Comparison of ENCODE assay signal across 16 cellular contexts in the genomic region with DNA sequence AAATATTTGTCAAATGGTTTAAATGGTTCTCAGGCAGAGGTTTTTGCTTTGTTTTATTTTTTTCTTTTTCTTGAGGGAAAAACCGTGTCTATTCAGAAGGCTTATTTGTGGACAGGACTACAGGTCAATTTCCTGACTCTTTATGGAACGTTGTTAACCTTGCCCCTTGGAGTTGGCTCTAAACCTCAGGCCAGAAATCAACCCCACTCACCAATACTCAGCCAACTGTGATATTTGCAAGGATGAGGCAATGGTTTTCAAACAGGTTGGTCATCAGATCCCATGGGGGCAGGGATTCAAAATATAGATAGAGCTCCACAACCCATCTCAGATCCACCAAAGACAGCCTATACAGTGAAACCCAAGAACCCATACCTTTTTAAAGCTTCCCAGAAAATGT. TPM values are rescaled to one million over a fixed set of nuclear protein-coding genes. Genes with fewer than 3 reads are reported as not detected.
DNase-seq lines count a peak whose midpoint lies in the region; ATAC-seq and TF ChIP-seq lines count a peak whose summit lies in the region.
"Had no signal": no experiment of that assay in that cellular context is flagged by ENCODE, and none has a peak within 500 bp of the region (broad histone marks: within the 10 kb centered on the region; RNA-seq: fewer than 3 reads in every experiment).

No MANE protein-coding gene starts in this region.

- ATAC-seq in RWPE2 (ENCODE audit: low read depth) (no peak), naive B cell (ENCODE audit: low read depth in 2 of 2) (no peak), upper lobe of right lung (no peak), HG03565 (IDR thresholded peaks at IDR 0.05; ENCODE audit: unreplicated experiment) (no peak)
- ATAC-seq: stimulated activated naive CD8-positive, alpha-beta T cell treated with anti-CD3 and anti-CD28 coated beads, Interleukin-15, Interleukin-2, amounts not matched to agents 100 U/mL and 50 U/mL, for 24 hours had no signal

- H3K27me3 ChIP-seq in RWPE2 (ENCODE audit: insufficient read depth, poor library complexity, severe bottlenecking) (no peaks in the 10 kb centered on the region), esophagus muscularis mucosa (peaks cover 0 to 4% (median 0%) of the 10 kb centered on the region in 4 donors), upper lobe of right lung (no peaks in the 10 kb centered on the region)

- peaks cover 66 to 96% (median 87%) of the 10 kb centered on the region in 3 donors for H3K4me1 Mint-ChIP-seq in naive B cell

- intact Hi-C loops in esophagus muscularis mucosa (cut with DNase I) (no loop called here), upper lobe of right lung (cut with DNase I) (no loop called here)

- H3K4me3 ChIP-seq in RWPE2 (ENCODE audit: severe bottlenecking) (no peak overlapping the region), esophagus muscularis mucosa (no peak overlapping the region), upper lobe of right lung (no peak overlapping the region)
- H3K4me3 ChIP-seq: HAP-1 had no signal

- DNase-seq in RWPE2 (ENCODE audit: low spot score) (no peak), esophagus muscularis mucosa (ENCODE audit: extremely low spot score) (no peak), naive B cell (no peak), upper lobe of right lung (no peak), germinal center (ENCODE audit: low spot score) (no peak), NCI-H774 (lab: John Stamatoyannopoulos, UW) (no peak)
- DNase-seq: activated CD4-positive, alpha-beta T cell treated with anti-CD3 and anti-CD28 coated beads for 1 hour; activated naive CD8-positive, alpha-beta T cell treated with anti-CD3 and anti-CD28 coated beads, Interleukin-2, amount 10 ng/mL, durations not matched to agents 7 days and 5 days; Calu3; Karpas-422; NCI-H1092 treated with DMSO at 0.1 percent for 48 hours; NCI-H524; stimulated activated naive CD8-positive, alpha-beta T cell treated with anti-CD3 and anti-CD28 coated beads, Interleukin-15, Interleukin-2, amounts not matched to agents 100 U/mL and 50 U/mL, for 24 hours; T-helper 9 cell had no signal

- H3K9me3 Mint-ChIP-seq in naive B cell: no peaks in the 10 kb centered on the region
- H3K9me3 Mint-ChIP-seq: activated naive CD8-positive, alpha-beta T cell treated with anti-CD3 and anti-CD28 coated beads, Interleukin-2, amount 10 ng/mL, durations not matched to agents 7 days and 5 days had no signal

- no peaks in the 10 kb centered on the region for H3K36me3 Mint-ChIP-seq in naive B cell
- H3K36me3 Mint-ChIP-seq: activated naive CD8-positive, alpha-beta T cell treated with anti-CD3 and anti-CD28 coated beads, Interleukin-2, amount 10 ng/mL, durations not matched to agents 7 days and 5 days had no signal

- 77% methylated on average over 2 of the region's 2 CpGs for WGBS in esophagus muscularis mucosa

- H3K36me3 ChIP-seq in RWPE2 (ENCODE audit: low read depth) (peaks cover 32% of the 10 kb centered on the region), esophagus muscularis mucosa (no peaks in the 10 kb centered on the region), upper lobe of right lung (no peaks in the 10 kb centered on the region)
- H3K36me3 ChIP-seq: HAP-1 had no signal

- H3K27ac Mint-ChIP-seq in naive B cell: peak overlapping the region in 4 of 6 donors; percentile 49 to 76 (median 60)
- H3K27ac Mint-ChIP-seq: activated naive CD8-positive, alpha-beta T cell treated with anti-CD3 and anti-CD28 coated beads, Interleukin-2, amount 10 ng/mL, durations not matched to agents 7 days and 5 days had no signal

- H3K4me1 ChIP-seq in RWPE2 (ENCODE audit: insufficient read depth, poor library complexity, severe bottlenecking): peaks cover 63% of the 10 kb centered on the region
- H3K4me1 ChIP-seq in esophagus muscularis mucosa: peaks cover 12 to 68% (median 58%) of the 10 kb centered on the region in 4 donors
- H3K4me1 ChIP-seq in upper lobe of right lung: peaks cover 59% of the 10 kb centered on the region
- H3K4me1 ChIP-seq: HAP-1 had no signal

- H3K27ac ChIP-seq in RWPE2 (ENCODE audit: poor library complexity, severe bottlenecking) (peak overlapping the region; percentile 94), esophagus muscularis mucosa (replicated peaks in 1 of 4) (peak overlapping the region; percentile 13 to 77 (median 70)), upper lobe of right lung (peak overlapping the region; percentile 15)

- TF ChIP-seq POLR2A in esophagus muscularis mucosa (IDR thresholded peaks at IDR 0.05; ENCODE audit: low read depth): no peak

- TF ChIP-seq CTCF in RWPE2 (IDR thresholded peaks at IDR 0.05; ENCODE audit: poor library complexity, severe bottlenecking) (no peak), esophagus muscularis mucosa (IDR thresholded peaks at IDR 0.05) (no peak), upper lobe of right lung (IDR thresholded peaks at IDR 0.05) (no peak)

- H3K4me3 Mint-ChIP-seq in naive B cell: peak overlapping the region in 1 of 8 donors; percentile 16
- H3K4me3 Mint-ChIP-seq: activated naive CD8-positive, alpha-beta T cell treated with anti-CD3 and anti-CD28 coated beads, Interleukin-2, amount 10 ng/mL, durations not matched to agents 7 days and 5 days had no signal

- no peak for TF ChIP-seq EP300 in esophagus muscularis mucosa (IDR thresholded peaks at IDR 0.05)

- no peaks in the 10 kb centered on the region for H3K9me3 ChIP-seq in RWPE2 (ENCODE audit: severe bottlenecking)
- no peaks in the 10 kb centered on the region for H3K9me3 ChIP-seq in esophagus muscularis mucosa
- H3K9me3 ChIP-seq in upper lobe of right lung: no peaks in the 10 kb centered on the region
- H3K9me3 ChIP-seq: HAP-1 had no signal

- H3K27me3 Mint-ChIP-seq in naive B cell: no peaks in the 10 kb centered on the region

RNA-seq across cellular contexts. Expression of a gene that starts 10.2 kb away (rescaled TPM):
- total RNA-seq in esophagus muscularis mucosa: 10 to 100 TPM; 40.7 to 86.8 (median 83.4) TPM
- polyA plus RNA-seq in naive B cell (ENCODE audit: low read depth in 6 of 6): 100 to 1,000 TPM; 348 to 523 (median 419) TPM
- total RNA-seq in upper lobe of right lung: 190 TPM

Comparison
In these comparisons a context has a peak if more than half of its experiments do, and no peak if none do; other contexts are left out.
1. H3K27ac ChIP-seq: peak in every context shown above with its lines; median percentile 94 in RWPE2; 70 in esophagus muscularis mucosa; 15 in upper lobe of right lung.